ENCODE assay signal across 29 cellular contexts in genomic region chr10:79190740-79191261, GRCh38.
DNase-seq lines count a peak whose midpoint lies in the region; ATAC-seq and TF ChIP-seq lines count a peak whose summit lies in the region.
"Had no signal": no experiment of that assay in that cellular context is flagged by ENCODE, and none has a peak within 500 bp of the region (broad histone marks: within the 10 kb centered on the region; RNA-seq: fewer than 3 reads in every experiment).

No MANE protein-coding gene starts in this region.

- no peak overlapping the region for H3K27ac ChIP-seq in IMR-90 (ENCODE audit: insufficient read depth, low read length)
- peak overlapping the region; percentile 30 to 63 (median 51) for H3K27ac ChIP-seq in esophagus muscularis mucosa (replicated peaks in 1 of 4)
- peak overlapping the region; percentile 61 for H3K27ac ChIP-seq in subcutaneous abdominal adipose tissue (ENCODE audit: low read depth, low read length)
- H3K27ac ChIP-seq: 22Rv1, foreskin keratinocyte had no signal

- no CpG with 5 or more reads among the region's 1 CpG for WGBS in IMR-90 (ENCODE audit: extremely low coverage in 2 of 2, insufficient read length in 1 of 2), 2 experiments
- WGBS in esophagus muscularis mucosa, result 73% methylated on average over 1 of the region's 1 CpG

- POLR2A ChIA-PET in IMR-90 (lab: Charles Lee; ENCODE audit: unreplicated experiment), result no interaction called here
- POLR2A ChIA-PET in activated CD4-positive, alpha-beta memory T cell treated with anti-CD3 and anti-CD28 coated beads for 36 hours (lab: Charles Lee), result no interaction called here

- ATAC-seq in IMR-90 (ENCODE audit: low read depth), result no peak
- ATAC-seq: left colon had no signal

- peaks cover 51% of the 10 kb centered on the region for H3K9me1 ChIP-seq in IMR-90 (ENCODE audit: insufficient read depth, low read length)

- DNase-seq in DMS 273 (lab: John Stamatoyannopoulos, UW; ENCODE audit: unreplicated experiment), result peak; percentile 28
- no peak for DNase-seq in DMS 273 treated with DMSO at 0.1 percent for 48 hours (lab: John Stamatoyannopoulos, UW)
- DNase-seq in IMR-90, result no peak
- DNase-seq in esophagus muscularis mucosa (ENCODE audit: extremely low spot score), result no peak
- no peak for DNase-seq in progenitor cell of endocrine pancreas (ENCODE audit: low spot score, unreplicated experiment)
- no peak for DNase-seq in activated CD4-positive, alpha-beta memory T cell treated with anti-CD3 and anti-CD28 coated beads for 36 hours
- no peak for DNase-seq in 8988T
- DNase-seq: activated CD8-positive, alpha-beta memory T cell treated with anti-CD3 and anti-CD28 coated beads for 24 hours; activated gamma-delta T cell treated with Interleukin-2 at 50 U/mL for 16 hours; activated T-cell treated with anti-CD3 and anti-CD28 coated beads, Interleukin-2, amount 50 U/mL, for 1 hour; CD8-positive, alpha-beta memory T cell; DMS53; endodermal cell; foreskin keratinocyte; hippocampal formation; KBM-7; left colon; MG63; NCI-H1417; NCI-H2081; NCI-H748 treated with DMSO at 0.1 percent for 48 hours; transverse colon had no signal

- H3K56ac ChIP-seq in IMR-90 (ENCODE audit: extremely low read depth, insufficient read depth, low read length), result no peak overlapping the region

- H3K79me1 ChIP-seq in IMR-90 (ENCODE audit: low read depth in 1 of 2, low read length in 2 of 2), result peaks cover 59 to 98% of the 10 kb centered on the region in 2 experiments

- H2AK5ac ChIP-seq in IMR-90 (ENCODE audit: low read depth, low read length), result peak overlapping the region; percentile 5; the same call in 1 of the 2 replicates

- no peak for TF ChIP-seq RAD21 in IMR-90 (IDR thresholded peaks at IDR 0.05; ENCODE audit: low read length)

- no peak overlapping the region for H2BK20ac ChIP-seq in IMR-90 (ENCODE audit: low read depth, low read length)

- H3K27ac Mint-ChIP-seq in progenitor cell of endocrine pancreas, result no peak overlapping the region
- H3K27ac Mint-ChIP-seq in activated CD4-positive, alpha-beta memory T cell treated with anti-CD3 and anti-CD28 coated beads for 36 hours, result no peak overlapping the region
- H3K27ac Mint-ChIP-seq: CD8-positive, alpha-beta memory T cell; dendritic cell treated with granulocyte-macrophage colony-stimulating factor and Interleukin-4, amounts not matched to agents 40 ng/mL and 50 ng/mL, for 4 days; endodermal cell; T-helper 1 cell treated with Interleukin-12 subunit alpha and Interleukin-12 subunit beta and Interleukin-4 antibody, amounts not matched to agents 30 μg/mL and 1 μg/mL, for 36 hours had no signal

- dilution Hi-C loops in IMR-90 (cut with HindIII; ENCODE audit: low sequenced_read_pairs, unreplicated experiment), result no loop called here

- no peak overlapping the region for H2BK5ac ChIP-seq in IMR-90 (ENCODE audit: low read depth, low read length, poor library complexity, severe bottlenecking)

- H3K4me1 ChIP-seq in IMR-90 (ENCODE audit: control insufficient read depth, insufficient read depth, low read length) (peaks cover 45% of the 10 kb centered on the region), esophagus muscularis mucosa (peaks cover 86 to 97% (median 95%) of the 10 kb centered on the region in 4 donors), subcutaneous abdominal adipose tissue (ENCODE audit: control insufficient read depth in 5 of 5, insufficient read depth in 5 of 5, low read length in 5 of 5) (peaks cover 15 to 97% (median 72%) of the 10 kb centered on the region in 5 donors)
- H3K4me1 ChIP-seq: HAP-1 had no signal

- H3K36me3 ChIP-seq in IMR-90 (ENCODE audit: control insufficient read depth, insufficient read depth, low read length) (peaks cover 36% of the 10 kb centered on the region), esophagus muscularis mucosa (peaks cover 0 to 23% (median 13%) of the 10 kb centered on the region in 4 donors), subcutaneous abdominal adipose tissue (ENCODE audit: control insufficient read depth in 5 of 5, insufficient read depth in 5 of 5, low read length in 5 of 5) (peaks cover 0 to 38% (median 24%) of the 10 kb centered on the region in 5 donors)
- H3K36me3 ChIP-seq: HAP-1, transverse colon had no signal

- no peak for TF ChIP-seq POLR2A in IMR-90 (IDR thresholded peaks at IDR 0.05; ENCODE audit: low read depth, low read length)
- TF ChIP-seq POLR2A in esophagus muscularis mucosa (IDR thresholded peaks at IDR 0.05; ENCODE audit: low read depth), result no peak

- H4K20me1 ChIP-seq in IMR-90 (ENCODE audit: insufficient read depth, low read length), result peaks cover 41% of the 10 kb centered on the region

- H3K23ac ChIP-seq in IMR-90 (ENCODE audit: low read depth, low read length), result peak overlapping the region; percentile 82; the same call in 1 of the 2 replicates

- H3K36me3 Mint-ChIP-seq in progenitor cell of endocrine pancreas (ENCODE audit: insufficient read depth), result peaks cover 2% of the 10 kb centered on the region
- H3K36me3 Mint-ChIP-seq in activated CD4-positive, alpha-beta memory T cell treated with anti-CD3 and anti-CD28 coated beads for 36 hours, result no peaks in the 10 kb centered on the region

- H4K5ac ChIP-seq in IMR-90 (ENCODE audit: low read depth, low read length), result no peak overlapping the region

- H3K4me3 ChIP-seq in IMR-90 (ENCODE audit: insufficient read depth, low read depth, low read length), result no peak overlapping the region
- H3K4me3 ChIP-seq in esophagus muscularis mucosa, result no peak overlapping the region
- no peak overlapping the region for H3K4me3 ChIP-seq in subcutaneous abdominal adipose tissue (ENCODE audit: low read depth in 1 of 5, low read length in 5 of 5)
- H3K4me3 ChIP-seq: HAP-1, MG63, skin epidermis, transverse colon had no signal

- H3K4me3 Mint-ChIP-seq in progenitor cell of endocrine pancreas (ENCODE audit: low read depth), result no peak overlapping the region
- H3K4me3 Mint-ChIP-seq in activated CD4-positive, alpha-beta memory T cell treated with anti-CD3 and anti-CD28 coated beads for 36 hours, result no peak overlapping the region
- H3K4me3 Mint-ChIP-seq: CD8-positive, alpha-beta memory T cell; central memory CD8-positive, alpha-beta T cell; dendritic cell treated with granulocyte-macrophage colony-stimulating factor and Interleukin-4, amounts not matched to agents 40 ng/mL and 50 ng/mL, for 4 days; endodermal cell; T-helper 1 cell treated with Interleukin-12 subunit alpha and Interleukin-12 subunit beta and Interleukin-4 antibody, amounts not matched to agents 30 μg/mL and 1 μg/mL, for 36 hours had no signal

- H2AK9ac ChIP-seq in IMR-90 (replicated peaks; ENCODE audit: low read depth, low read length, poor library complexity), result no peak overlapping the region

- no peak for TF ChIP-seq CTCF in IMR-90 (conservative IDR thresholded peaks at IDR 0.05; ENCODE audit: low read depth, low read length)
- TF ChIP-seq CTCF in esophagus muscularis mucosa (IDR thresholded peaks at IDR 0.05), result no peak
- TF ChIP-seq CTCF in progenitor cell of endocrine pancreas (IDR thresholded peaks at IDR 0.05; ENCODE audit: unreplicated experiment), result no peak

- CTCF ChIA-PET in IMR-90 (lab: Yijun Ruan, JAX), result no interaction called here
- CTCF ChIA-PET in activated CD4-positive, alpha-beta memory T cell treated with anti-CD3 and anti-CD28 coated beads for 36 hours (lab: Charles Lee), result no interaction called here

- intact Hi-C loops in IMR-90 (cut with micrococcal nuclease), result loop anchor here (10.0 kb wide), 1 partner anchor 246 kb away; no protein-coding TSS in a partner anchor
- intact Hi-C loops in esophagus muscularis mucosa (cut with DNase I), result loop anchor here (10.0 kb wide), 1 partner anchor 216 kb away; no protein-coding TSS in a partner anchor
- intact Hi-C loops in activated CD4-positive, alpha-beta memory T cell treated with anti-CD3 and anti-CD28 coated beads for 36 hours (cut with micrococcal nuclease), result loop anchor here (10.0 kb wide), 3 partner anchors 256 to 766 kb away; no protein-coding TSS in a partner anchor

- no peak for TF ChIP-seq EP300 in esophagus muscularis mucosa (IDR thresholded peaks at IDR 0.05)

- H2AFZ ChIP-seq in IMR-90 (replicated peaks; ENCODE audit: low read length, poor library complexity), result no peak overlapping the region

- in situ Hi-C loops in IMR-90 (cut with MboI; ENCODE audit: low sequenced_read_pairs), result loop anchor here (10.0 kb wide), 1 partner anchor 986 kb away; no protein-coding TSS in a partner anchor

- no peak overlapping the region for H3K9ac ChIP-seq in IMR-90 (ENCODE audit: low read depth, low read length)
- no peak overlapping the region for H3K9ac ChIP-seq in subcutaneous abdominal adipose tissue (ENCODE audit: low read length in 5 of 5)

- H2BK120ac ChIP-seq in IMR-90 (ENCODE audit: low read depth, low read length), result no peak overlapping the region

- no peak overlapping the region for H4K91ac ChIP-seq in IMR-90 (ENCODE audit: insufficient read depth, low read depth, low read length)

- no peaks in the 10 kb centered on the region for H3K9me3 Mint-ChIP-seq in progenitor cell of endocrine pancreas (ENCODE audit: low read depth)
- H3K9me3 Mint-ChIP-seq in activated CD4-positive, alpha-beta memory T cell treated with anti-CD3 and anti-CD28 coated beads for 36 hours, result no peaks in the 10 kb centered on the region
- H3K9me3 Mint-ChIP-seq: CD8-positive, alpha-beta memory T cell; central memory CD8-positive, alpha-beta T cell; dendritic cell treated with granulocyte-macrophage colony-stimulating factor and Interleukin-4, amounts not matched to agents 40 ng/mL and 50 ng/mL, for 4 days; endodermal cell; T-helper 1 cell treated with Interleukin-12 subunit alpha and Interleukin-12 subunit beta and Interleukin-4 antibody, amounts not matched to agents 30 μg/mL and 1 μg/mL, for 36 hours had no signal

- H3K9me3 ChIP-seq in IMR-90 (ENCODE audit: control insufficient read depth, insufficient read depth, low read length), result no peaks in the 10 kb centered on the region
- H3K9me3 ChIP-seq in esophagus muscularis mucosa, result no peaks in the 10 kb centered on the region
- H3K9me3 ChIP-seq in subcutaneous abdominal adipose tissue (ENCODE audit: control insufficient read depth in 5 of 5, low read length in 5 of 5), result no peaks in the 10 kb centered on the region
- H3K9me3 ChIP-seq: HAP-1, transverse colon had no signal

- H3K18ac ChIP-seq in IMR-90 (ENCODE audit: low read depth, low read length), result no peak overlapping the region

- H3K27me3 Mint-ChIP-seq in progenitor cell of endocrine pancreas, result no peaks in the 10 kb centered on the region
- no peaks in the 10 kb centered on the region for H3K27me3 Mint-ChIP-seq in activated CD4-positive, alpha-beta memory T cell treated with anti-CD3 and anti-CD28 coated beads for 36 hours
- H3K27me3 Mint-ChIP-seq: CD8-positive, alpha-beta memory T cell; central memory CD8-positive, alpha-beta T cell; dendritic cell treated with granulocyte-macrophage colony-stimulating factor and Interleukin-4, amounts not matched to agents 40 ng/mL and 50 ng/mL, for 4 days had no signal

- no peak overlapping the region for H3K4ac ChIP-seq in IMR-90 (ENCODE audit: low read depth, low read length)

- peaks cover 13% of the 10 kb centered on the region for H3K4me1 Mint-ChIP-seq in progenitor cell of endocrine pancreas (ENCODE audit: low read depth)
- no peaks in the 10 kb centered on the region for H3K4me1 Mint-ChIP-seq in activated CD4-positive, alpha-beta memory T cell treated with anti-CD3 and anti-CD28 coated beads for 36 hours (ENCODE audit: low read depth)

- no peak overlapping the region for H3K4me2 ChIP-seq in IMR-90 (ENCODE audit: low read depth, low read length)

- H3K27me3 ChIP-seq in IMR-90 (ENCODE audit: control insufficient read depth, insufficient read depth, low read length), result no peaks in the 10 kb centered on the region
- no peaks in the 10 kb centered on the region for H3K27me3 ChIP-seq in esophagus muscularis mucosa
- H3K27me3 ChIP-seq in subcutaneous abdominal adipose tissue (ENCODE audit: control insufficient read depth in 5 of 5, insufficient read depth in 4 of 5, low read length in 5 of 5), result no peaks in the 10 kb centered on the region
- H3K27me3 ChIP-seq: foreskin keratinocyte, MG63, transverse colon had no signal

- H3K14ac ChIP-seq in IMR-90 (replicated peaks; ENCODE audit: low read depth, low read length), result 0 out of 2 replicates have a peak overlapping the region, but pooled peaks have one; percentile 30

- no peak overlapping the region for H4K8ac ChIP-seq in IMR-90 (ENCODE audit: low read depth in 2 of 2, low read length in 2 of 2)

- H2BK15ac ChIP-seq in IMR-90 (ENCODE audit: low read depth, low read length), result no peak overlapping the region

- BruUV-seq in IMR-90 (replicated peaks; lab: Mats Ljungman, UMichigan), result no TSS peak
